In the genomic region with DNA sequence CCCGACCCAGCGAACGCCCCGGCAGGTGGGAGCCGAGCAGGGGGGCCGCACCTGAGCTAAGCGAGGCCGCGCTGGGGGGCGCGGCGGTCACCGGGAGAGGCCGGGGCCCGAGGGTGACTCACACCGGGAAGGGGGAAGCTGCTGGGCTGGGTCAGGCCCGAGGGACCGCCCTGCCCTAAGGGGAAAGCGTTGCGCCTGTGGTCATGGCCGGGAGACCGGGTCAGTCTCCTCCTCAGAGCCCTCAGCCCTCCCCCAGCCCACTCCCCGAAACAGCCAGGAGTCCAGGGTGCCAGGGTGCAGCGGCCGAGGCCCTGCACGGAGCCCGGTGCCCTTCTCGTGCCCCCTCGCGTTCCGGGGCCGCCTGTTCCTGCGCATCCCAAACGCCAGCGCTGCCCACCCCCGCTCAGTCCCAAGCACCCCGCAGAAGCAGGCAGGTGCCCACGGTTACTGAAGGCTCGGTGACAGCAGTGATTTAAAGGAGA, we compare ENCODE assay signal across 8 cellular contexts. TPM values are rescaled to one million over a fixed set of nuclear protein-coding genes. Genes with fewer than 3 reads are reported as not detected.
DNase-seq lines count a peak whose midpoint lies in the region; ATAC-seq lines count a peak whose summit lies in the region.

No MANE protein-coding gene starts in this region.

- H3K4me1 ChIP-seq in mesenchymal stem cell (ENCODE audit: control insufficient read depth, insufficient read depth, low read depth, low read length) (peaks cover 23% of the 10 kb centered on the region), aorta (ENCODE audit: control insufficient read depth in 1 of 2, insufficient read depth in 2 of 2, low read length in 2 of 2) (no peaks in the 10 kb centered on the region)

- ATAC-seq in HG03460 (IDR thresholded peaks at IDR 0.05; ENCODE audit: unreplicated experiment) (peak; percentile 8), aorta (ENCODE audit: low FRiP score) (peak; percentile 17), HG03280 (IDR thresholded peaks at IDR 0.05; ENCODE audit: unreplicated experiment) (no peak)

- peak overlapping the region; percentile 88 for H4K8ac ChIP-seq in mesenchymal stem cell (ENCODE audit: low read length)

- peak overlapping the region; percentile 38; the same call in 1 of the 2 replicates for H3K4me3 ChIP-seq in GM08714 (ENCODE audit: low read length)
- peak overlapping the region; percentile 66 to 71 for H3K4me3 ChIP-seq in mesenchymal stem cell (ENCODE audit: insufficient read depth in 1 of 2, low read depth in 1 of 2, low read length in 2 of 2)
- H3K4me3 ChIP-seq in aorta (ENCODE audit: low read length in 2 of 2) = peak overlapping the region; percentile 91 to 97

- H2AFZ ChIP-seq in mesenchymal stem cell (ENCODE audit: low read depth, low read length) = peak overlapping the region; percentile 65

- peak overlapping the region in 1 of 2 experiments; percentile 42 for H3K4ac ChIP-seq in mesenchymal stem cell (ENCODE audit: low read depth in 1 of 2, low read length in 2 of 2)

- intact Hi-C loops in aorta (cut with DNase I) = loop anchor here in 1 of 2 donors (10.0 kb wide), 1 partner anchor 101 kb away; no protein-coding TSS in a partner anchor

- peak overlapping the region; percentile 94 for H3K4me2 ChIP-seq in mesenchymal stem cell (ENCODE audit: low read length, poor library complexity, severe bottlenecking)

- no peak overlapping the region for H3K23ac ChIP-seq in mesenchymal stem cell (ENCODE audit: low read length in 2 of 2)

- H2AK5ac ChIP-seq in mesenchymal stem cell (ENCODE audit: low read length, severe bottlenecking) = no peak overlapping the region

- H3K14ac ChIP-seq in mesenchymal stem cell (ENCODE audit: low read length in 2 of 2) = no peak overlapping the region

- H2BK120ac ChIP-seq in mesenchymal stem cell (ENCODE audit: low read depth, low read length) = peak overlapping the region; percentile 73

- H2BK12ac ChIP-seq in mesenchymal stem cell (ENCODE audit: low read length in 2 of 2) = peak overlapping the region in 1 of 2 experiments; percentile 13

- peaks cover 16% of the 10 kb centered on the region for H3K79me1 ChIP-seq in mesenchymal stem cell (replicated peaks; ENCODE audit: low read length, poor library complexity, severe bottlenecking)

- no peak overlapping the region for H2BK5ac ChIP-seq in mesenchymal stem cell (ENCODE audit: low read depth, low read length, poor library complexity, severe bottlenecking)

- H3K36me3 ChIP-seq in mesenchymal stem cell (ENCODE audit: control insufficient read depth in 1 of 2, insufficient read depth in 2 of 2, low read depth in 1 of 2, low read length in 2 of 2) = peaks cover 0 to 3% of the 10 kb centered on the region in 2 experiments
- no peaks in the 10 kb centered on the region for H3K36me3 ChIP-seq in aorta (ENCODE audit: control insufficient read depth in 1 of 2, insufficient read depth in 2 of 2, low read length in 1 of 2)

- H3K9me3 ChIP-seq in mesenchymal stem cell (ENCODE audit: control insufficient read depth, low read length) (no peaks in the 10 kb centered on the region), aorta (ENCODE audit: control insufficient read depth, low read length) (no peaks in the 10 kb centered on the region)

- H3K18ac ChIP-seq in mesenchymal stem cell (ENCODE audit: low read depth in 1 of 2, low read length in 2 of 2) = peak overlapping the region; percentile 70 to 72

- peak overlapping the region; percentile 36 for H3K27ac ChIP-seq in caudate nucleus (ENCODE audit: low read depth, low read length)
- H3K27ac ChIP-seq in mesenchymal stem cell (ENCODE audit: low read length, poor library complexity, severe bottlenecking) = no peak overlapping the region
- H3K27ac ChIP-seq in aorta (ENCODE audit: low read depth in 1 of 2, low read length in 2 of 2) = no peak overlapping the region

- H3K27me3 ChIP-seq in mesenchymal stem cell (ENCODE audit: control insufficient read depth in 1 of 2, insufficient read depth in 1 of 2, low read length in 2 of 2) (no peaks in the 10 kb centered on the region), aorta (ENCODE audit: control insufficient read depth in 1 of 2, insufficient read depth in 2 of 2, low read length in 1 of 2) (no peaks in the 10 kb centered on the region)

- DNase-seq in caudate nucleus (lab: John Stamatoyannopoulos, UW) (peak in 2 of 61 donors; percentile 37 to 51), mesenchymal stem cell (no peak), aorta (peak; percentile 81 to 82), GM03348 (ENCODE audit: low spot score) (no peak)
- DNase-seq in stimulated activated CD4-positive, alpha-beta T cell treated with anti-CD3 and anti-CD28 coated beads, Interleukin-4, amount 100 ng/mL, for 1 hour = no peak

- 32% methylated on average over 34 of the region's 39 CpGs for WGBS in mesenchymal stem cell
- 30 to 31% methylated on average over 27 to 39 of the region's 39 CpGs for WGBS in aorta, 2 donors

- H2BK15ac ChIP-seq in mesenchymal stem cell (ENCODE audit: low read depth, poor library complexity, severe bottlenecking) = peak overlapping the region; percentile 48

- peak overlapping the region; percentile 15 for H3K9ac ChIP-seq in mesenchymal stem cell (ENCODE audit: low read length)

- H4K91ac ChIP-seq in mesenchymal stem cell (ENCODE audit: low read length) = peak overlapping the region; percentile 75

RNA-seq across cellular contexts. Expression of gene NOXA1, which starts 0.7 kb away (rescaled TPM):
- 0.21 TPM for polyA plus RNA-seq in mesenchymal stem cell (2013, experiment 1 of 2)
- 0.14 TPM for polyA plus RNA-seq in mesenchymal stem cell (2013, experiment 2 of 2)
- total RNA-seq in aorta = 1 to 10 TPM; 4.1 to 8.5 TPM
- polyA plus RNA-seq in aorta = 10 to 100 TPM in 1 of 2 donors, 1 to 10 TPM in 1; 2.9 to 12.6 TPM

RNA-seq across cellular contexts. Expression of gene EXD3, which starts 0.9 kb away (rescaled TPM):
- 7.1 TPM for polyA plus RNA-seq in mesenchymal stem cell (2013, experiment 1 of 2)
- polyA plus RNA-seq in mesenchymal stem cell (2013, experiment 2 of 2) = 7.2 TPM
- total RNA-seq in aorta = 10 to 100 TPM; 21.9 to 38.2 TPM
- 10 to 100 TPM; 15.9 to 96.8 TPM for polyA plus RNA-seq in aorta

RNA-seq across cellular contexts. Expression of gene ENTPD8, which starts 17.3 kb away (rescaled TPM):
- polyA plus RNA-seq in mesenchymal stem cell (2013, experiment 1 of 2) = 0.01 TPM
- 0.03 TPM for polyA plus RNA-seq in mesenchymal stem cell (2013, experiment 2 of 2)
- not detected for total RNA-seq in aorta
- 1 to 10 TPM in 1 of 2 donors, not detected in 1; 3.1 TPM for polyA plus RNA-seq in aorta

RNA-seq across cellular contexts. Expression of gene NSMF, which starts 35.3 kb away (rescaled TPM):
- 30.2 TPM for polyA plus RNA-seq in mesenchymal stem cell (2013, experiment 1 of 2)
- polyA plus RNA-seq in mesenchymal stem cell (2013, experiment 2 of 2) = 30.0 TPM
- total RNA-seq in aorta = 10 to 100 TPM; 76.8 to 78.2 TPM
- 100 to 1,000 TPM in 1 of 2 donors, 10 to 100 TPM in 1; 75.5 to 154 TPM for polyA plus RNA-seq in aorta

Comparison
In these comparisons a context has a peak if more than half of its experiments do, and no peak if none do; other contexts are left out.
1. H3K4me3 ChIP-seq: peak in every context shown above with its lines; median percentile 94 in aorta; 68 in mesenchymal stem cell; 38 in GM08714.
2. DNase-seq: peak in aorta (2 of 2); none in mesenchymal stem cell (single experiment), GM03348 (single experiment) and stimulated activated CD4-positive, alpha-beta T cell treated with anti-CD3 and anti-CD28 coated beads, Interleukin-4, amount 100 ng/mL, for 1 hour (single experiment).